ENCODE assay signal across 8 cellular contexts in the genomic region with DNA sequence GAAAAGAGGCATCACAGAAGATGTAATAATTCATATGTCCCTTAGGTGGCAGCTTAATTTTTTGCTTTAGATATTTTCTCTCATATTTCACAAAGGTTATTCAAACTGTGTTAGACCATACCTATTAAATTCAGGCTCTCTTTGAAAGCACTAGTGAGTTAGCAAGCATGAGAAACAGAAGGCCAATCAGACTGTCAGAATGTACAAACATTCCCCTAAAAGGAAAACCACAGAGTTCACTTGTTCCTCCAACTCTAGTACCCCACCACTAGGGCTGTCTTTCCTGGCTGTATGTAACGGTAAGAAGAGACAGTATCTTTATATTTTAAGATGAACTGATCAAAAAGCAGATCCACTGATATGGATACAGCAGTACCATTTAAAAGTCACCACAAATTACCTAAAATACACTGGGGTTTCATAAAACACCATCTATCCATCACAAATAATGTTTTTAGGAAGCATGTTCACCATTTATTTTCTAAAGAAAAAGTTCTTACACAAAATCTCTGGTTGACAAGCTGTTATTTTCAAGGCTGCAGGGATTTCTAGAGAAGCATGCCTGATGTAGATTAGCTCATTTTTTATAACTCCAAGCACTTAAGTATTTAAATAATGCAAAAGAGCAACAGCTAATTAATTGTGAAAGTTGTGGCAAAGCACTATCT.
A peak's percentile ranks its signal among the peaks of the same experiment; 100 is the strongest.
DNase-seq lines count a peak whose midpoint lies in the region; ATAC-seq and FAIRE-seq lines count a peak whose summit lies in the region.

No MANE protein-coding gene starts in this region.

- ATAC-seq in GM21447 (IDR thresholded peaks at IDR 0.05; ENCODE audit: unreplicated experiment): peak; percentile 43

- intact Hi-C loops in dendritic cell treated with granulocyte-macrophage colony-stimulating factor and Interleukin-4, amounts not matched to agents 40 ng/mL and 50 ng/mL, for 4 days (cut with micrococcal nuclease): loop anchor here (2.0 to 5.0 kb wide), 2 partner anchors 52 to 163 kb away; no protein-coding TSS in a partner anchor

- H3K9me3 Mint-ChIP-seq in activated T-cell treated with anti-CD3 and anti-CD28 coated beads, Interleukin-2, amount 50 U/mL, for 24 hours: no peaks in the 10 kb centered on the region
- no peaks in the 10 kb centered on the region for H3K9me3 Mint-ChIP-seq in dendritic cell treated with granulocyte-macrophage colony-stimulating factor and Interleukin-4, amounts not matched to agents 40 ng/mL and 50 ng/mL, for 4 days

- peak overlapping the region; percentile 100 for H3K27ac Mint-ChIP-seq in activated T-cell treated with anti-CD3 and anti-CD28 coated beads, Interleukin-2, amount 50 U/mL, for 24 hours
- H3K27ac Mint-ChIP-seq in dendritic cell treated with granulocyte-macrophage colony-stimulating factor and Interleukin-4, amounts not matched to agents 40 ng/mL and 50 ng/mL, for 4 days: peak overlapping the region; percentile 98

- FAIRE-seq in urothelium cell line (lab: Jason Lieb, UNC): no peak

- peaks cover 65% of the 10 kb centered on the region for H3K36me3 Mint-ChIP-seq in activated T-cell treated with anti-CD3 and anti-CD28 coated beads, Interleukin-2, amount 50 U/mL, for 24 hours (ENCODE audit: low read depth)
- peaks cover 66% of the 10 kb centered on the region for H3K36me3 Mint-ChIP-seq in dendritic cell treated with granulocyte-macrophage colony-stimulating factor and Interleukin-4, amounts not matched to agents 40 ng/mL and 50 ng/mL, for 4 days (ENCODE audit: low read depth)

- no peaks in the 10 kb centered on the region for H3K27me3 Mint-ChIP-seq in activated T-cell treated with anti-CD3 and anti-CD28 coated beads, Interleukin-2, amount 50 U/mL, for 24 hours
- H3K27me3 Mint-ChIP-seq in dendritic cell treated with granulocyte-macrophage colony-stimulating factor and Interleukin-4, amounts not matched to agents 40 ng/mL and 50 ng/mL, for 4 days: peaks cover 2% of the 10 kb centered on the region

- H3K4me3 Mint-ChIP-seq in activated T-cell treated with anti-CD3 and anti-CD28 coated beads, Interleukin-2, amount 50 U/mL, for 24 hours: peak overlapping the region; percentile 98
- peak overlapping the region; percentile 99 for H3K4me3 Mint-ChIP-seq in dendritic cell treated with granulocyte-macrophage colony-stimulating factor and Interleukin-4, amounts not matched to agents 40 ng/mL and 50 ng/mL, for 4 days

- DNase-seq in activated T-cell treated with anti-CD3 and anti-CD28 coated beads, Interleukin-2, amount 50 U/mL, for 24 hours: no peak
- DNase-seq in activated T-cell treated with anti-CD3 and anti-CD28 coated beads, Interleukin-2, amount 50 U/mL, for 1 hour: no peak
- DNase-seq in HuH-7 (ENCODE audit: low spot score) (peak; percentile 44), SIG-M5 treated with dmso at 0.1 percent for 504 hours (lab: John Stamatoyannopoulos, UW; ENCODE audit: unreplicated experiment) (peak; percentile 97), midbrain (lab: John Stamatoyannopoulos, UW) (peak; percentile 58), urothelium cell line (ENCODE audit: low spot score) (peak; percentile 26)

- peaks cover 50% of the 10 kb centered on the region for H3K4me1 Mint-ChIP-seq in activated T-cell treated with anti-CD3 and anti-CD28 coated beads, Interleukin-2, amount 50 U/mL, for 24 hours (ENCODE audit: low read depth)
- H3K4me1 Mint-ChIP-seq in dendritic cell treated with granulocyte-macrophage colony-stimulating factor and Interleukin-4, amounts not matched to agents 40 ng/mL and 50 ng/mL, for 4 days (ENCODE audit: low read depth): peaks cover 37% of the 10 kb centered on the region

Comparison
In these comparisons a context has a peak if more than half of its experiments do, and no peak if none do; other contexts are left out.
1. DNase-seq: peak in HuH-7 (single experiment), SIG-M5 treated with dmso at 0.1 percent for 504 hours (single experiment), midbrain (single experiment) and urothelium cell line (single experiment); none in activated T-cell treated with anti-CD3 and anti-CD28 coated beads, Interleukin-2, amount 50 U/mL, for 24 hours (single experiment) and activated T-cell treated with anti-CD3 and anti-CD28 coated beads, Interleukin-2, amount 50 U/mL, for 1 hour (single experiment).